14 cellular contexts compared by ENCODE assay signal in the genomic region with DNA sequence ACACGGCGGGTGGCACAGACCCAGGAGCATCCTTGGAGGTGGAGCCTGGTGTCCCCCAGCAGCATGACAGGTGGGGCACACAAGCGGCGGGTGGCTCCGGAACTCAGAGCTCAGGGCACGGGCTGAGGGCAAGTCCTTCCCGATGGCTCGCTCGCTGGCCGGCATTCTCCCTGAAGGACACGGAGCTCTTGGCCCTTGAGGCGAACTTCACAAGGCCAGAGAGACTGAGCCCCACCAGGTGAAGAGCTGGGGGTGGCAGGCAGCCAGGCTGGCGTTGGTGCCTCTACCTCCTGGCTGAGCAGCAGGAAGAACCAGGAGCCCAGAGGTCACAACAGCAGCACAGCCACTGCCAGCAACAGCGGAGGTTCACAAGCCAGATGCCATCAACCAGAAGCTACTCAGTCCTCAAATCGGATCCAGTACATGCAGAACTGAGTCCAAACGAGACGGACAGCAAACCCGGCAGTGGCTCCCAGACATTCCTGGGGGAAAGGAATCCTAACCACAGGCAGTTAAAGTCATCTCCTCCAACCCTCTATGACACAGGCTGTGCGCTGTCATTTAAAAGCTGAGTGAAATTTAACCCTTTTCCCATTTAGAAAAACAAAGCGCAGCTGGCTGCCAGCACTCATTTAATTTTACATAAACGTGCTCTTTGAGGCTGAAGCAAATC. TPM values are rescaled to one million over a fixed set of nuclear protein-coding genes. Genes with fewer than 3 reads are reported as not detected.
DNase-seq lines count a peak whose midpoint lies in the region; ATAC-seq, FAIRE-seq and TF ChIP-seq lines count a peak whose summit lies in the region.
"Had no signal": no experiment of that assay in that cellular context is flagged by ENCODE, and none has a peak within 500 bp of the region (broad histone marks: within the 10 kb centered on the region; RNA-seq: fewer than 3 reads in every experiment).

No MANE protein-coding gene starts in this region.

- no peaks in the 10 kb centered on the region for H3K27me3 ChIP-seq in HepG2 (ENCODE audit: control insufficient read depth in 1 of 2, insufficient read depth in 2 of 2, low read length in 2 of 2)
- H3K27me3 ChIP-seq in right lobe of liver, result no peaks in the 10 kb centered on the region
- H3K27me3 ChIP-seq in neural cell (ENCODE audit: insufficient read depth, low read depth, low read length), result no peaks in the 10 kb centered on the region
- H3K27me3 ChIP-seq: suprapubic skin had no signal

- no peaks in the 10 kb centered on the region for H3K9me3 Mint-ChIP-seq in T-helper 2 cell treated with Interferon-gamma antibody and Interleukin-4, amounts not matched to agents 5 μg/mL and 100 μg/mL, for 36 hours
- H3K9me3 Mint-ChIP-seq: activated B cell treated with CpG ODN at 0.5 μM for 24 hours; activated naive CD8-positive, alpha-beta T cell treated with anti-CD3 and anti-CD28 coated beads, Interleukin-2, amount 50 U/mL, for 24 hours had no signal

- in situ Hi-C loops in HepG2 (cut with HindIII; ENCODE audit: extremely low pct_ligation_motif_present, low pct_unique_long_range_greater_than_20kb), result no loop called here

- TF ChIP-seq CTCF in HepG2 (CRISPR knock-in tag; IDR thresholded peaks at IDR 0.05), result no peak
- TF ChIP-seq CTCF in right lobe of liver (IDR thresholded peaks at IDR 0.05), result no peak
- TF ChIP-seq CTCF in choroid plexus epithelial cell (conservative IDR thresholded peaks at IDR 0.05; ENCODE audit: low read depth, low read length), result no peak
- TF ChIP-seq CTCF in neural cell (IDR thresholded peaks at IDR 0.05; ENCODE audit: poor library complexity, severe bottlenecking), result no peak

- TF ChIP-seq POLR2A in HepG2 (IDR thresholded peaks at IDR 0.05; ENCODE audit: insufficient read depth in 1 of 2, low read depth in 2 of 2, low read length in 2 of 2) (no peak), right lobe of liver (IDR thresholded peaks at IDR 0.05) (no peak)

- no peak overlapping the region for H3K27ac Mint-ChIP-seq in T-helper 2 cell treated with Interferon-gamma antibody and Interleukin-4, amounts not matched to agents 5 μg/mL and 100 μg/mL, for 36 hours
- H3K27ac Mint-ChIP-seq: activated B cell treated with CpG ODN at 0.5 μM for 24 hours; activated naive CD8-positive, alpha-beta T cell treated with anti-CD3 and anti-CD28 coated beads, Interleukin-2, amount 50 U/mL, for 24 hours had no signal

- peaks cover 2% of the 10 kb centered on the region for H3K36me3 Mint-ChIP-seq in T-helper 2 cell treated with Interferon-gamma antibody and Interleukin-4, amounts not matched to agents 5 μg/mL and 100 μg/mL, for 36 hours (ENCODE audit: low read depth)

- intact Hi-C loops in HepG2 (cut with micrococcal nuclease; ENCODE audit: unreplicated experiment), result no loop called here
- intact Hi-C loops in right lobe of liver (cut with DNase I), result no loop called here

- peaks cover 22% of the 10 kb centered on the region for H3K4me1 ChIP-seq in HepG2 (ENCODE audit: insufficient read depth, low read length)
- peaks cover 0 to 10% (median 4%) of the 10 kb centered on the region in 4 donors for H3K4me1 ChIP-seq in right lobe of liver

- ATAC-seq in HepG2, result no peak
- no peak for ATAC-seq in right lobe of liver
- ATAC-seq in esophagus mucosa, result no peak
- ATAC-seq in HG03135 (IDR thresholded peaks at IDR 0.05; ENCODE audit: unreplicated experiment), result no peak
- ATAC-seq: activated naive CD8-positive, alpha-beta T cell treated with anti-CD3 and anti-CD28 coated beads, Interleukin-2, amount 50 U/mL, for 24 hours; sciatic nerve had no signal

- no peak for DNase-seq in HepG2 (ENCODE audit: low spot score)
- no peak for DNase-seq in right lobe of liver
- DNase-seq in choroid plexus epithelial cell (ENCODE audit: low read depth), result peak; percentile 84
- no peak for DNase-seq in T-helper 2 cell treated with Interferon-gamma antibody and Interleukin-4, amounts not matched to agents 5 μg/mL and 100 μg/mL, for 36 hours (ENCODE audit: low spot score)
- no peak for DNase-seq in NCI-H1048 (lab: John Stamatoyannopoulos, UW)
- DNase-seq: activated B cell treated with CpG ODN at 0.5 μM for 24 hours; activated naive CD8-positive, alpha-beta T cell treated with anti-CD3 and anti-CD28 coated beads, Interleukin-2, amount 50 U/mL, for 24 hours had no signal

- H3K4me3 ChIP-seq in HepG2 (replicated peaks in 1 of 3; ENCODE audit: insufficient read depth in 1 of 3, low read depth in 2 of 3, low read length in 3 of 3), result no peak overlapping the region
- no peak overlapping the region for H3K4me3 ChIP-seq in right lobe of liver
- H3K4me3 ChIP-seq in choroid plexus epithelial cell (ENCODE audit: low read depth, low read length), result no peak overlapping the region
- peak overlapping the region; percentile 18 for H3K4me3 ChIP-seq in neural cell (ENCODE audit: low read length)
- H3K4me3 ChIP-seq: suprapubic skin had no signal

- H3K9ac ChIP-seq in HepG2 (ENCODE audit: insufficient read depth, low read depth, low read length), result no peak overlapping the region
- peak overlapping the region; percentile 26 for H3K9ac ChIP-seq in neural cell (ENCODE audit: low read length)

- peaks cover 0 to 10% of the 10 kb centered on the region in 2 experiments; a peak in 4 of 5 replicates for H3K36me3 ChIP-seq in HepG2 (replicated peaks in 1 of 2; ENCODE audit: control insufficient read depth in 1 of 2, insufficient read depth in 2 of 2, low read length in 2 of 2)
- no peaks in the 10 kb centered on the region for H3K36me3 ChIP-seq in right lobe of liver
- peaks cover 9% of the 10 kb centered on the region for H3K36me3 ChIP-seq in neural cell (ENCODE audit: insufficient read depth, low read length)

- no peak overlapping the region for H3K4me3 Mint-ChIP-seq in T-helper 2 cell treated with Interferon-gamma antibody and Interleukin-4, amounts not matched to agents 5 μg/mL and 100 μg/mL, for 36 hours
- H3K4me3 Mint-ChIP-seq: activated B cell treated with CpG ODN at 0.5 μM for 24 hours; activated naive CD8-positive, alpha-beta T cell treated with anti-CD3 and anti-CD28 coated beads, Interleukin-2, amount 50 U/mL, for 24 hours had no signal

- POLR2A ChIA-PET in HepG2 (lab: Yijun Ruan, JAX), result no interaction called here

- H3K4me2 ChIP-seq in HepG2 (ENCODE audit: low read depth, low read length), result no peak overlapping the region
- H3K4me2 ChIP-seq in neural cell (ENCODE audit: low read length), result no peak overlapping the region

- no TSS peak for BruUV-seq in HepG2 (replicated peaks; lab: Mats Ljungman, UMichigan)

- H3K9me2 ChIP-seq in neural cell (ENCODE audit: insufficient read depth, low read length), result no peaks in the 10 kb centered on the region

- H3K9me3 ChIP-seq in HepG2 (ENCODE audit: low read length) (no peaks in the 10 kb centered on the region), right lobe of liver (no peaks in the 10 kb centered on the region), neural cell (ENCODE audit: low read length) (no peaks in the 10 kb centered on the region)
- H3K9me3 ChIP-seq: suprapubic skin had no signal

- H3K27ac ChIP-seq in HepG2 (ENCODE audit: extremely low read length, insufficient read depth, low read length) (no peak overlapping the region), right lobe of liver (no peak overlapping the region), neural cell (ENCODE audit: low read length) (peak overlapping the region; percentile 20)
- H3K27ac ChIP-seq: suprapubic skin had no signal

- TF ChIP-seq EP300 in HepG2 (IDR thresholded peaks at IDR 0.05; ENCODE audit: low read depth in 2 of 2, low read length in 2 of 2) (no peak), HepG2 (CRISPR knock-in tag; IDR thresholded peaks at IDR 0.05; ENCODE audit: borderline replicate concordance) (no peak), neural cell (conservative IDR thresholded peaks at IDR 0.05; ENCODE audit: poor library complexity, severe bottlenecking) (no peak)

- H2AFZ ChIP-seq in HepG2 (ENCODE audit: low read length) (no peak overlapping the region), neural cell (ENCODE audit: low read depth, low read length) (no peak overlapping the region)

- H3F3A ChIP-seq in neural cell (ENCODE audit: insufficient read depth, low read length, poor library complexity, severe bottlenecking), result no peaks in the 10 kb centered on the region

- H3K4me1 Mint-ChIP-seq in T-helper 2 cell treated with Interferon-gamma antibody and Interleukin-4, amounts not matched to agents 5 μg/mL and 100 μg/mL, for 36 hours (ENCODE audit: low read depth), result peaks cover 2% of the 10 kb centered on the region
- H3K4me1 Mint-ChIP-seq: activated B cell treated with CpG ODN at 0.5 μM for 24 hours; activated naive CD8-positive, alpha-beta T cell treated with anti-CD3 and anti-CD28 coated beads, Interleukin-2, amount 50 U/mL, for 24 hours had no signal

- FAIRE-seq in HepG2 (lab: Jason Lieb, UNC), result no peak
- FAIRE-seq: GM19239, islet of Langerhans had no signal

- no peaks in the 10 kb centered on the region for H3K27me3 Mint-ChIP-seq in T-helper 2 cell treated with Interferon-gamma antibody and Interleukin-4, amounts not matched to agents 5 μg/mL and 100 μg/mL, for 36 hours (ENCODE audit: low read depth)
- H3K27me3 Mint-ChIP-seq: activated B cell treated with CpG ODN at 0.5 μM for 24 hours; activated naive CD8-positive, alpha-beta T cell treated with anti-CD3 and anti-CD28 coated beads, Interleukin-2, amount 50 U/mL, for 24 hours had no signal

- H3K79me2 ChIP-seq in HepG2 (ENCODE audit: insufficient read depth, low read length) (no peaks in the 10 kb centered on the region), neural cell (replicated peaks; ENCODE audit: insufficient read depth, low read length) (no peaks in the 10 kb centered on the region)

- TF ChIP-seq RAD21 in HepG2 (CRISPR knock-in tag; IDR thresholded peaks at IDR 0.05) (no peak), neural cell (conservative IDR thresholded peaks at IDR 0.05) (no peak)

- H4K20me1 ChIP-seq in HepG2 (ENCODE audit: insufficient read depth, low read length) (no peaks in the 10 kb centered on the region), neural cell (ENCODE audit: insufficient read depth) (no peaks in the 10 kb centered on the region)

- WGBS in HepG2 (ENCODE audit: low lambda C conversion rate), result 95% methylated on average over 7 of the region's 21 CpGs
- 93% methylated on average over 4 of the region's 21 CpGs for WGBS in right lobe of liver (ENCODE audit: insufficient coverage, low coverage, low lambda C conversion rate, missing lambda C conversion rate)

- CTCF ChIA-PET in HepG2 (lab: Yijun Ruan, JAX; ENCODE audit: low intra/inter-chr PET ratio, low total read pairs), result no interaction called here

RNA-seq across cellular contexts. Expression of gene NPHP4, which starts 54.0 kb away (rescaled TPM):
- total RNA-seq in HepG2 (2016; rRNA removed; fragmentation: Illumina TruSeq; extraction: Trizol) (5.7 and 6.8 TPM in 2 replicates), right lobe of liver (1 to 10 TPM; 1.5 to 6.0 (median 2.0) TPM), esophagus mucosa (4.7 TPM)
- 14.2 and 15.4 TPM in 2 replicates for total RNA-seq in HepG2 (2016; cell fraction: cytosol; rRNA removed; fragmentation: Illumina TruSeq; extraction: Trizol; ENCODE audit: low read depth)
- total RNA-seq in HepG2 (2016; cell fraction: insoluble cytoplasmic fraction; rRNA removed; fragmentation: Illumina TruSeq; extraction: Trizol), result 4.1 and 7.4 TPM in 2 replicates
- 8.5 and 9.7 TPM in 2 replicates for total RNA-seq in HepG2 (2016; cell fraction: membrane; rRNA removed; fragmentation: Illumina TruSeq; extraction: Trizol)
- total RNA-seq in HepG2 (2016; cell fraction: nucleus; rRNA removed; fragmentation: Illumina TruSeq; extraction: Trizol), result 10.3 and 12.7 TPM in 2 replicates
- polyA plus RNA-seq in HepG2 (2011; rRNA removed) (4.4 and 4.8 TPM in 2 replicates), neural cell (17.1 and 21.5 TPM in 2 replicates)
- polyA plus RNA-seq in HepG2 (2011; cell fraction: cytosol; rRNA removed), result 1.9 and 3.0 TPM in 2 replicates
- polyA plus RNA-seq in HepG2 (2011; cell fraction: nucleus; rRNA removed), result 40.2 and 52.1 TPM in 2 replicates
- 4.8 and 5.9 TPM in 2 replicates for polyA plus RNA-seq in HepG2 (2012)
- polyA plus RNA-seq in HepG2 (2016; cell fraction: cytosol; fragmentation: Illumina TruSeq; extraction: Trizol; ENCODE audit: low read depth), result 0.46 and 0.69 TPM in 2 replicates
- 4.0 and 5.3 TPM in 2 replicates for polyA plus RNA-seq in HepG2 (2016; cell fraction: insoluble cytoplasmic fraction; fragmentation: Illumina TruSeq; extraction: Trizol; ENCODE audit: low read depth)
- 1.4 and 1.6 TPM in 2 replicates for polyA plus RNA-seq in HepG2 (2016; cell fraction: membrane; fragmentation: Illumina TruSeq; extraction: Trizol; ENCODE audit: low read depth)
- polyA plus RNA-seq in HepG2 (2016; cell fraction: nucleus; fragmentation: Illumina TruSeq; extraction: Trizol; ENCODE audit: insufficient read depth, low read depth), result 30.1 and 30.8 TPM in 2 replicates
- polyA minus RNA-seq in HepG2 (2011; rRNA and poly(A)+ RNA removed; ENCODE audit: low replicate concordance), result 13.1 TPM in 2 replicates
- polyA minus RNA-seq in HepG2 (2011; cell fraction: cytosol; rRNA and poly(A)+ RNA removed), result 4.6 and 4.9 TPM in 2 replicates
- 14.7 and 15.8 TPM in 2 replicates for polyA minus RNA-seq in HepG2 (2011; cell fraction: nucleus; rRNA and poly(A)+ RNA removed)
- polyA minus RNA-seq in neural cell, result 20.0 and 23.1 TPM in 2 replicates
